ENCODE assay signal across 1 cellular context in the genomic region with DNA sequence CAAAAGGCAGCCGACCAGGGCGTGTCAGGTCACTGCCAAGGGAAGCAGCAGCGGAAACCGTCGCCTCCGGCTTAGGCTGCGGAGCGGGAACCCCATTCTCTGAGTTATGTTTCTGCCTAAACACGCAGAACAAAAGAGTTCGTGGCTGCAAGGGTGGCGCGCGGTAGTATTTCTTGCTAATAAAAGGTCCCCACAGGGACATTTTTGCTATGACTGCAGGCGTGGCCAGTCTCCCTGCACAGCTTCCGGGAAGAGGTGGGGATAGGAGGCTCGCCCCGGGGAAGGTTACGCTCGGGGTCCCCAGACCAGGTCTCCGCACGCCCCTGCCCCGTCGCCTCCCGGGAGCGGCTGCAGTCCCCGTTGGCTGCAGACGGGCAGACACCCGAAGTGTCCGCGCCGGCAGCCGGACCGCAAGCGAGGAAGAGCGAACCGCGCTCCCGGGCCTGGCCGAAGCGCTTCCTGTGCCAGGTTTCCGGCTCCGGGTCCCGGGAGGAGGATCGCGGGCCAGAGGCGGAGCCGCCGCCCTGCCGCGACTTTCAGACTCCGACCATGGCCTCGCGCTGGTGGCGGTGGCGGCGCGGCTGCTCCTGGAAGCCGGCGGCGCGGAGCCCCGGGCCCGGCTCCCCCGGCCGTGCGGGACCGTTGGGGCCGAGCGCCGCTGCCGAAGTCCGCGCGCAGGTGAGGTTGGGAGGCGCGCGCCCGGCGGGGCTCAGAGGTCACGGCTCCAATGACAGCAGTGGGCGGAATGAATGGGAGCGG.
TF ChIP-seq lines count a peak whose summit lies in the region.

A gene with protein sequence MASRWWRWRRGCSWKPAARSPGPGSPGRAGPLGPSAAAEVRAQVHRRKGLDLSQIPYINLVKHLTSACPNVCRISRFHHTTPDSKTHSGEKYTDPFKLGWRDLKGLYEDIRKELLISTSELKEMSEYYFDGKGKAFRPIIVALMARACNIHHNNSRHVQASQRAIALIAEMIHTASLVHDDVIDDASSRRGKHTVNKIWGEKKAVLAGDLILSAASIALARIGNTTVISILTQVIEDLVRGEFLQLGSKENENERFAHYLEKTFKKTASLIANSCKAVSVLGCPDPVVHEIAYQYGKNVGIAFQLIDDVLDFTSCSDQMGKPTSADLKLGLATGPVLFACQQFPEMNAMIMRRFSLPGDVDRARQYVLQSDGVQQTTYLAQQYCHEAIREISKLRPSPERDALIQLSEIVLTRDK (plus strand): TSS at position 539 of the 759 bp plus-strand sequence. CDS start 11 bp downstream, at position 550.

TF ChIP-seq in HepG2, 621 proteins besides CTCF, POLR2A, EP300 and RAD21 (continued from another document and continues in another):
- TF ChIP-seq, protein P1, sequence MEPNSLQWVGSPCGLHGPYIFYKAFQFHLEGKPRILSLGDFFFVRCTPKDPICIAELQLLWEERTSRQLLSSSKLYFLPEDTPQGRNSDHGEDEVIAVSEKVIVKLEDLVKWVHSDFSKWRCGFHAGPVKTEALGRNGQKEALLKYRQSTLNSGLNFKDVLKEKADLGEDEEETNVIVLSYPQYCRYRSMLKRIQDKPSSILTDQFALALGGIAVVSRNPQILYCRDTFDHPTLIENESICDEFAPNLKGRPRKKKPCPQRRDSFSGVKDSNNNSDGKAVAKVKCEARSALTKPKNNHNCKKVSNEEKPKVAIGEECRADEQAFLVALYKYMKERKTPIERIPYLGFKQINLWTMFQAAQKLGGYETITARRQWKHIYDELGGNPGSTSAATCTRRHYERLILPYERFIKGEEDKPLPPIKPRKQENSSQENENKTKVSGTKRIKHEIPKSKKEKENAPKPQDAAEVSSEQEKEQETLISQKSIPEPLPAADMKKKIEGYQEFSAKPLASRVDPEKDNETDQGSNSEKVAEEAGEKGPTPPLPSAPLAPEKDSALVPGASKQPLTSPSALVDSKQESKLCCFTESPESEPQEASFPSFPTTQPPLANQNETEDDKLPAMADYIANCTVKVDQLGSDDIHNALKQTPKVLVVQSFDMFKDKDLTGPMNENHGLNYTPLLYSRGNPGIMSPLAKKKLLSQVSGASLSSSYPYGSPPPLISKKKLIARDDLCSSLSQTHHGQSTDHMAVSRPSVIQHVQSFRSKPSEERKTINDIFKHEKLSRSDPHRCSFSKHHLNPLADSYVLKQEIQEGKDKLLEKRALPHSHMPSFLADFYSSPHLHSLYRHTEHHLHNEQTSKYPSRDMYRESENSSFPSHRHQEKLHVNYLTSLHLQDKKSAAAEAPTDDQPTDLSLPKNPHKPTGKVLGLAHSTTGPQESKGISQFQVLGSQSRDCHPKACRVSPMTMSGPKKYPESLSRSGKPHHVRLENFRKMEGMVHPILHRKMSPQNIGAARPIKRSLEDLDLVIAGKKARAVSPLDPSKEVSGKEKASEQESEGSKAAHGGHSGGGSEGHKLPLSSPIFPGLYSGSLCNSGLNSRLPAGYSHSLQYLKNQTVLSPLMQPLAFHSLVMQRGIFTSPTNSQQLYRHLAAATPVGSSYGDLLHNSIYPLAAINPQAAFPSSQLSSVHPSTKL (CRISPR knock-in tag; IDR thresholded peaks at IDR 0.05) = no peak; the same call in 1 of the 2 replicates
- TF ChIP-seq CENPT (CRISPR knock-in tag; IDR thresholded peaks at IDR 0.05; ENCODE audit: low read depth) (no peak), ZNF350 (CRISPR knock-in tag; IDR thresholded peaks at IDR 0.05; ENCODE audit: borderline replicate concordance, low read depth) (no peak), ZNF572 (CRISPR knock-in tag; IDR thresholded peaks at IDR 0.05) (peak; percentile 74), ZNF672 (CRISPR knock-in tag; IDR thresholded peaks at IDR 0.05) (peak; percentile 43; the same call in 1 of the 2 replicates), ZNF337 (CRISPR knock-in tag; IDR thresholded peaks at IDR 0.05; ENCODE audit: borderline replicate concordance, low read depth) (no peak), MIER2 (CRISPR knock-in tag; IDR thresholded peaks at IDR 0.05) (no peak), FOSL1 (CRISPR knock-in tag; IDR thresholded peaks at IDR 0.05; ENCODE audit: borderline replicate concordance) (no peak), AGO1 (IDR thresholded peaks at IDR 0.05; ENCODE audit: low read depth, low read length, poor library complexity, severe bottlenecking) (peak; percentile 30), HES4 (CRISPR knock-in tag; IDR thresholded peaks at IDR 0.05; ENCODE audit: borderline replicate concordance) (no peak), TP53 (CRISPR knock-in tag; conservative IDR thresholded peaks at IDR 0.05) (no peak), ZNF253 (CRISPR knock-in tag; IDR thresholded peaks at IDR 0.05; ENCODE audit: borderline replicate concordance) (no peak), ADNP (CRISPR knock-in tag; IDR thresholded peaks at IDR 0.05) (no peak), ATRX (CRISPR knock-in tag; IDR thresholded peaks at IDR 0.05; ENCODE audit: borderline replicate concordance) (no peak), SP1 (IDR thresholded peaks at IDR 0.05) (no peak), SP1 (CRISPR knock-in tag; IDR thresholded peaks at IDR 0.05) (peak; percentile 22; the same call in 1 of the 2 replicates), NFATC3 (CRISPR knock-in tag; IDR thresholded peaks at IDR 0.05) (no peak), ZSCAN30 (CRISPR knock-in tag; IDR thresholded peaks at IDR 0.05) (no peak), ZNF644 (CRISPR knock-in tag; IDR thresholded peaks at IDR 0.05; ENCODE audit: low read depth) (no peak), NR1H2 (CRISPR knock-in tag; IDR thresholded peaks at IDR 0.05; ENCODE audit: borderline replicate concordance, low read depth) (no peak), SP4 (CRISPR knock-in tag; IDR thresholded peaks at IDR 0.05) (no peak), RARG (CRISPR knock-in tag; IDR thresholded peaks at IDR 0.05; ENCODE audit: low read depth) (no peak), RFX5 (IDR thresholded peaks at IDR 0.05; ENCODE audit: low read depth, low read length) (no peak), ZFP36L2 (CRISPR knock-in tag; IDR thresholded peaks at IDR 0.05) (0 out of 2 replicates have a peak, but pooled peaks have one; percentile 52), ZNF607 (CRISPR knock-in tag; IDR thresholded peaks at IDR 0.05; ENCODE audit: borderline replicate concordance) (no peak), KLF16 (CRISPR knock-in tag; IDR thresholded peaks at IDR 0.05) (peak in 1 of 2 experiments; percentile 51; a peak in 1 of 4 replicates)
- TF ChIP-seq, protein P2, sequence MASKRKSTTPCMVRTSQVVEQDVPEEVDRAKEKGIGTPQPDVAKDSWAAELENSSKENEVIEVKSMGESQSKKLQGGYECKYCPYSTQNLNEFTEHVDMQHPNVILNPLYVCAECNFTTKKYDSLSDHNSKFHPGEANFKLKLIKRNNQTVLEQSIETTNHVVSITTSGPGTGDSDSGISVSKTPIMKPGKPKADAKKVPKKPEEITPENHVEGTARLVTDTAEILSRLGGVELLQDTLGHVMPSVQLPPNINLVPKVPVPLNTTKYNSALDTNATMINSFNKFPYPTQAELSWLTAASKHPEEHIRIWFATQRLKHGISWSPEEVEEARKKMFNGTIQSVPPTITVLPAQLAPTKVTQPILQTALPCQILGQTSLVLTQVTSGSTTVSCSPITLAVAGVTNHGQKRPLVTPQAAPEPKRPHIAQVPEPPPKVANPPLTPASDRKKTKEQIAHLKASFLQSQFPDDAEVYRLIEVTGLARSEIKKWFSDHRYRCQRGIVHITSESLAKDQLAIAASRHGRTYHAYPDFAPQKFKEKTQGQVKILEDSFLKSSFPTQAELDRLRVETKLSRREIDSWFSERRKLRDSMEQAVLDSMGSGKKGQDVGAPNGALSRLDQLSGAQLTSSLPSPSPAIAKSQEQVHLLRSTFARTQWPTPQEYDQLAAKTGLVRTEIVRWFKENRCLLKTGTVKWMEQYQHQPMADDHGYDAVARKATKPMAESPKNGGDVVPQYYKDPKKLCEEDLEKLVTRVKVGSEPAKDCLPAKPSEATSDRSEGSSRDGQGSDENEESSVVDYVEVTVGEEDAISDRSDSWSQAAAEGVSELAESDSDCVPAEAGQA (IDR thresholded peaks at IDR 0.05; ENCODE audit: low read depth) = no peak
- TF ChIP-seq, protein P2 (CRISPR knock-in tag; IDR thresholded peaks at IDR 0.05; ENCODE audit: borderline replicate concordance) = no peak
- TF ChIP-seq, protein P3, sequence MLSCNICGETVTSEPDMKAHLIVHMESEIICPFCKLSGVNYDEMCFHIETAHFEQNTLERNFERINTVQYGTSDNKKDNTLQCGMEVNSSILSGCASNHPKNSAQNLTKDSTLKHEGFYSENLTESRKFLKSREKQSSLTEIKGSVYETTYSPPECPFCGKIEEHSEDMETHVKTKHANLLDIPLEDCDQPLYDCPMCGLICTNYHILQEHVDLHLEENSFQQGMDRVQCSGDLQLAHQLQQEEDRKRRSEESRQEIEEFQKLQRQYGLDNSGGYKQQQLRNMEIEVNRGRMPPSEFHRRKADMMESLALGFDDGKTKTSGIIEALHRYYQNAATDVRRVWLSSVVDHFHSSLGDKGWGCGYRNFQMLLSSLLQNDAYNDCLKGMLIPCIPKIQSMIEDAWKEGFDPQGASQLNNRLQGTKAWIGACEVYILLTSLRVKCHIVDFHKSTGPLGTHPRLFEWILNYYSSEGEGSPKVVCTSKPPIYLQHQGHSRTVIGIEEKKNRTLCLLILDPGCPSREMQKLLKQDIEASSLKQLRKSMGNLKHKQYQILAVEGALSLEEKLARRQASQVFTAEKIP (CRISPR knock-in tag; IDR thresholded peaks at IDR 0.05; ENCODE audit: borderline replicate concordance) = peak; percentile 89
- TF ChIP-seq, protein P4, sequence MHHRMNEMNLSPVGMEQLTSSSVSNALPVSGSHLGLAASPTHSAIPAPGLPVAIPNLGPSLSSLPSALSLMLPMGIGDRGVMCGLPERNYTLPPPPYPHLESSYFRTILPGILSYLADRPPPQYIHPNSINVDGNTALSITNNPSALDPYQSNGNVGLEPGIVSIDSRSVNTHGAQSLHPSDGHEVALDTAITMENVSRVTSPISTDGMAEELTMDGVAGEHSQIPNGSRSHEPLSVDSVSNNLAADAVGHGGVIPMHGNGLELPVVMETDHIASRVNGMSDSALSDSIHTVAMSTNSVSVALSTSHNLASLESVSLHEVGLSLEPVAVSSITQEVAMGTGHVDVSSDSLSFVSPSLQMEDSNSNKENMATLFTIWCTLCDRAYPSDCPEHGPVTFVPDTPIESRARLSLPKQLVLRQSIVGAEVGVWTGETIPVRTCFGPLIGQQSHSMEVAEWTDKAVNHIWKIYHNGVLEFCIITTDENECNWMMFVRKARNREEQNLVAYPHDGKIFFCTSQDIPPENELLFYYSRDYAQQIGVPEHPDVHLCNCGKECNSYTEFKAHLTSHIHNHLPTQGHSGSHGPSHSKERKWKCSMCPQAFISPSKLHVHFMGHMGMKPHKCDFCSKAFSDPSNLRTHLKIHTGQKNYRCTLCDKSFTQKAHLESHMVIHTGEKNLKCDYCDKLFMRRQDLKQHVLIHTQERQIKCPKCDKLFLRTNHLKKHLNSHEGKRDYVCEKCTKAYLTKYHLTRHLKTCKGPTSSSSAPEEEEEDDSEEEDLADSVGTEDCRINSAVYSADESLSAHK (CRISPR knock-in tag; IDR thresholded peaks at IDR 0.05; ENCODE audit: borderline replicate concordance) = no peak
- TF ChIP-seq, protein P5, sequence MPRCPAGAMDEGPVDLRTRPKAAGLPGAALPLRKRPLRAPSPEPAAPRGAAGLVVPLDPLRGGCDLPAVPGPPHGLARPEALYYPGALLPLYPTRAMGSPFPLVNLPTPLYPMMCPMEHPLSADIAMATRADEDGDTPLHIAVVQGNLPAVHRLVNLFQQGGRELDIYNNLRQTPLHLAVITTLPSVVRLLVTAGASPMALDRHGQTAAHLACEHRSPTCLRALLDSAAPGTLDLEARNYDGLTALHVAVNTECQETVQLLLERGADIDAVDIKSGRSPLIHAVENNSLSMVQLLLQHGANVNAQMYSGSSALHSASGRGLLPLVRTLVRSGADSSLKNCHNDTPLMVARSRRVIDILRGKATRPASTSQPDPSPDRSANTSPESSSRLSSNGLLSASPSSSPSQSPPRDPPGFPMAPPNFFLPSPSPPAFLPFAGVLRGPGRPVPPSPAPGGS (CRISPR knock-in tag; IDR thresholded peaks at IDR 0.05) = no peak
- TF ChIP-seq, protein P6, sequence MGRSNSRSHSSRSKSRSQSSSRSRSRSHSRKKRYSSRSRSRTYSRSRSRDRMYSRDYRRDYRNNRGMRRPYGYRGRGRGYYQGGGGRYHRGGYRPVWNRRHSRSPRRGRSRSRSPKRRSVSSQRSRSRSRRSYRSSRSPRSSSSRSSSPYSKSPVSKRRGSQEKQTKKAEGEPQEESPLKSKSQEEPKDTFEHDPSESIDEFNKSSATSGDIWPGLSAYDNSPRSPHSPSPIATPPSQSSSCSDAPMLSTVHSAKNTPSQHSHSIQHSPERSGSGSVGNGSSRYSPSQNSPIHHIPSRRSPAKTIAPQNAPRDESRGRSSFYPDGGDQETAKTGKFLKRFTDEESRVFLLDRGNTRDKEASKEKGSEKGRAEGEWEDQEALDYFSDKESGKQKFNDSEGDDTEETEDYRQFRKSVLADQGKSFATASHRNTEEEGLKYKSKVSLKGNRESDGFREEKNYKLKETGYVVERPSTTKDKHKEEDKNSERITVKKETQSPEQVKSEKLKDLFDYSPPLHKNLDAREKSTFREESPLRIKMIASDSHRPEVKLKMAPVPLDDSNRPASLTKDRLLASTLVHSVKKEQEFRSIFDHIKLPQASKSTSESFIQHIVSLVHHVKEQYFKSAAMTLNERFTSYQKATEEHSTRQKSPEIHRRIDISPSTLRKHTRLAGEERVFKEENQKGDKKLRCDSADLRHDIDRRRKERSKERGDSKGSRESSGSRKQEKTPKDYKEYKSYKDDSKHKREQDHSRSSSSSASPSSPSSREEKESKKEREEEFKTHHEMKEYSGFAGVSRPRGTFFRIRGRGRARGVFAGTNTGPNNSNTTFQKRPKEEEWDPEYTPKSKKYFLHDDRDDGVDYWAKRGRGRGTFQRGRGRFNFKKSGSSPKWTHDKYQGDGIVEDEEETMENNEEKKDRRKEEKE (IDR thresholded peaks at IDR 0.05) = no peak
- TF ChIP-seq, protein P7, sequence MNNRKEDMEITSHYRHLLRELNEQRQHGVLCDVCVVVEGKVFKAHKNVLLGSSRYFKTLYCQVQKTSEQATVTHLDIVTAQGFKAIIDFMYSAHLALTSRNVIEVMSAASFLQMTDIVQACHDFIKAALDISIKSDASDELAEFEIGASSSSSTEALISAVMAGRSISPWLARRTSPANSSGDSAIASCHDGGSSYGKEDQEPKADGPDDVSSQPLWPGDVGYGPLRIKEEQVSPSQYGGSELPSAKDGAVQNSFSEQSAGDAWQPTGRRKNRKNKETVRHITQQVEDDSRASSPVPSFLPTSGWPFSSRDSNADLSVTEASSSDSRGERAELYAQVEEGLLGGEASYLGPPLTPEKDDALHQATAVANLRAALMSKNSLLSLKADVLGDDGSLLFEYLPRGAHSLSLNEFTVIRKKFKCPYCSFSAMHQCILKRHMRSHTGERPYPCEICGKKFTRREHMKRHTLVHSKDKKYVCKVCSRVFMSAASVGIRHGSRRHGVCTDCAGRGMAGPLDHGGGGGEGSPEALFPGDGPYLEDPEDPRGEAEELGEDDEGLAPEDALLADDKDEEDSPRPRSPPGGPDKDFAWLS (CRISPR knock-in tag; IDR thresholded peaks at IDR 0.05; ENCODE audit: borderline replicate concordance) = no peak
